In genomic region chr6:40753939-40754448, GRCh38 we compare ENCODE assay signal across 2 cellular contexts.
A peak's percentile ranks its signal among the peaks of the same experiment; 100 is the strongest.
TF ChIP-seq lines count a peak whose summit lies in the region.

No MANE protein-coding gene starts in this region.

TF ChIP-seq in HepG2, 621 proteins besides CTCF, POLR2A, EP300 and RAD21 (continued from another document):
- TF ChIP-seq ZFAT (CRISPR knock-in tag; conservative IDR thresholded peaks at IDR 0.05) (no peak), CBX5 (CRISPR knock-in tag; IDR thresholded peaks at IDR 0.05; ENCODE audit: borderline replicate concordance) (no peak), ESRRA (CRISPR knock-in tag; IDR thresholded peaks at IDR 0.05; ENCODE audit: low read depth) (no peak), ZNF225 (CRISPR knock-in tag; IDR thresholded peaks at IDR 0.05) (no peak), SIX4 (CRISPR knock-in tag; IDR thresholded peaks at IDR 0.05) (no peak), MAFK (conservative IDR thresholded peaks at IDR 0.05 in 1 of 2, IDR thresholded peaks at IDR 0.05 in 1 of 2; ENCODE audit: low read length in 2 of 2) (peak; percentile 77 to 83), GATA4 (IDR thresholded peaks at IDR 0.05; ENCODE audit: borderline replicate concordance, low read depth) (no peak), CREB1 (IDR thresholded peaks at IDR 0.05) (peak; percentile 86), CREB1 (CRISPR knock-in tag; IDR thresholded peaks at IDR 0.05) (no peak), MAFF (IDR thresholded peaks at IDR 0.05; ENCODE audit: low read depth, low read length) (peak; percentile 77)
- TF ChIP-seq, protein P1, sequence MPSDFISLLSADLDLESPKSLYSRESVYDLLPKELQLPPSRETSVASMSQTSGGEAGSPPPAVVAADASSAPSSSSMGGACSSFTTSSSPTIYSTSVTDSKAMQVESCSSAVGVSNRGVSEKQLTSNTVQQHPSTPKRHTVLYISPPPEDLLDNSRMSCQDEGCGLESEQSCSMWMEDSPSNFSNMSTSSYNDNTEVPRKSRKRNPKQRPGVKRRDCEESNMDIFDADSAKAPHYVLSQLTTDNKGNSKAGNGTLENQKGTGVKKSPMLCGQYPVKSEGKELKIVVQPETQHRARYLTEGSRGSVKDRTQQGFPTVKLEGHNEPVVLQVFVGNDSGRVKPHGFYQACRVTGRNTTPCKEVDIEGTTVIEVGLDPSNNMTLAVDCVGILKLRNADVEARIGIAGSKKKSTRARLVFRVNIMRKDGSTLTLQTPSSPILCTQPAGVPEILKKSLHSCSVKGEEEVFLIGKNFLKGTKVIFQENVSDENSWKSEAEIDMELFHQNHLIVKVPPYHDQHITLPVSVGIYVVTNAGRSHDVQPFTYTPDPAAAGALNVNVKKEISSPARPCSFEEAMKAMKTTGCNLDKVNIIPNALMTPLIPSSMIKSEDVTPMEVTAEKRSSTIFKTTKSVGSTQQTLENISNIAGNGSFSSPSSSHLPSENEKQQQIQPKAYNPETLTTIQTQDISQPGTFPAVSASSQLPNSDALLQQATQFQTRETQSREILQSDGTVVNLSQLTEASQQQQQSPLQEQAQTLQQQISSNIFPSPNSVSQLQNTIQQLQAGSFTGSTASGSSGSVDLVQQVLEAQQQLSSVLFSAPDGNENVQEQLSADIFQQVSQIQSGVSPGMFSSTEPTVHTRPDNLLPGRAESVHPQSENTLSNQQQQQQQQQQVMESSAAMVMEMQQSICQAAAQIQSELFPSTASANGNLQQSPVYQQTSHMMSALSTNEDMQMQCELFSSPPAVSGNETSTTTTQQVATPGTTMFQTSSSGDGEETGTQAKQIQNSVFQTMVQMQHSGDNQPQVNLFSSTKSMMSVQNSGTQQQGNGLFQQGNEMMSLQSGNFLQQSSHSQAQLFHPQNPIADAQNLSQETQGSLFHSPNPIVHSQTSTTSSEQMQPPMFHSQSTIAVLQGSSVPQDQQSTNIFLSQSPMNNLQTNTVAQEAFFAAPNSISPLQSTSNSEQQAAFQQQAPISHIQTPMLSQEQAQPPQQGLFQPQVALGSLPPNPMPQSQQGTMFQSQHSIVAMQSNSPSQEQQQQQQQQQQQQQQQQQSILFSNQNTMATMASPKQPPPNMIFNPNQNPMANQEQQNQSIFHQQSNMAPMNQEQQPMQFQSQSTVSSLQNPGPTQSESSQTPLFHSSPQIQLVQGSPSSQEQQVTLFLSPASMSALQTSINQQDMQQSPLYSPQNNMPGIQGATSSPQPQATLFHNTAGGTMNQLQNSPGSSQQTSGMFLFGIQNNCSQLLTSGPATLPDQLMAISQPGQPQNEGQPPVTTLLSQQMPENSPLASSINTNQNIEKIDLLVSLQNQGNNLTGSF (CRISPR knock-in tag; IDR thresholded peaks at IDR 0.05) = no peak
TF ChIP-seq in HepG2: peak in this region for 3.

TF ChIP-seq in K562, 482 proteins besides CTCF, POLR2A, EP300 and RAD21:
- TF ChIP-seq ZNF140 (CRISPR knock-in tag; IDR thresholded peaks at IDR 0.05) (no peak), HMG20A (CRISPR knock-in tag; conservative IDR thresholded peaks at IDR 0.05) (no peak), TCF7 (IDR thresholded peaks at IDR 0.05; ENCODE audit: borderline replicate concordance) (no peak), ATF1 (CRISPR knock-in tag; IDR thresholded peaks at IDR 0.05) (no peak), ATF1 (tag; IDR thresholded peaks at IDR 0.05) (no peak), HES1 (IDR thresholded peaks at IDR 0.05; ENCODE audit: low read depth) (no peak), MAFG (tag; conservative IDR thresholded peaks at IDR 0.05) (peak; percentile 57), FOXP1 (CRISPR knock-in tag; IDR thresholded peaks at IDR 0.05) (no peak), ZNF316 (IDR thresholded peaks at IDR 0.05) (peak; percentile 66), RBM39 (optimal IDR thresholded peaks at IDR 0.05; ENCODE audit: low read depth, low read length) (no peak), HDAC2 (IDR thresholded peaks at IDR 0.05) (no peak), TSC22D4 (tag; IDR thresholded peaks at IDR 0.05) (no peak), ZNF830 (CRISPR knock-in tag; IDR thresholded peaks at IDR 0.05) (no peak), MTA3 (IDR thresholded peaks at IDR 0.05; ENCODE audit: borderline replicate concordance) (no peak), ZNF75A (CRISPR knock-in tag; IDR thresholded peaks at IDR 0.05) (no peak), POLR2AphosphoS5 (IDR thresholded peaks at IDR 0.05; ENCODE audit: control insufficient read depth, insufficient read depth, low read depth, low read length) (no peak), EZH2 (IDR thresholded peaks at IDR 0.05; ENCODE audit: borderline replicate concordance, low read depth, low read length) (no peak), PHB (CRISPR knock-in tag; IDR thresholded peaks at IDR 0.05) (no peak), ZNF551 (CRISPR knock-in tag; IDR thresholded peaks at IDR 0.05) (no peak), C11orf30 (IDR thresholded peaks at IDR 0.05; ENCODE audit: low read depth) (peak; percentile 42; the same call in 1 of the 2 replicates), RBFOX2 (IDR thresholded peaks at IDR 0.05; ENCODE audit: low read depth, low read length) (no peak), NBN (IDR thresholded peaks at IDR 0.05; ENCODE audit: low read depth) (no peak)
- TF ChIP-seq, protein P2, sequence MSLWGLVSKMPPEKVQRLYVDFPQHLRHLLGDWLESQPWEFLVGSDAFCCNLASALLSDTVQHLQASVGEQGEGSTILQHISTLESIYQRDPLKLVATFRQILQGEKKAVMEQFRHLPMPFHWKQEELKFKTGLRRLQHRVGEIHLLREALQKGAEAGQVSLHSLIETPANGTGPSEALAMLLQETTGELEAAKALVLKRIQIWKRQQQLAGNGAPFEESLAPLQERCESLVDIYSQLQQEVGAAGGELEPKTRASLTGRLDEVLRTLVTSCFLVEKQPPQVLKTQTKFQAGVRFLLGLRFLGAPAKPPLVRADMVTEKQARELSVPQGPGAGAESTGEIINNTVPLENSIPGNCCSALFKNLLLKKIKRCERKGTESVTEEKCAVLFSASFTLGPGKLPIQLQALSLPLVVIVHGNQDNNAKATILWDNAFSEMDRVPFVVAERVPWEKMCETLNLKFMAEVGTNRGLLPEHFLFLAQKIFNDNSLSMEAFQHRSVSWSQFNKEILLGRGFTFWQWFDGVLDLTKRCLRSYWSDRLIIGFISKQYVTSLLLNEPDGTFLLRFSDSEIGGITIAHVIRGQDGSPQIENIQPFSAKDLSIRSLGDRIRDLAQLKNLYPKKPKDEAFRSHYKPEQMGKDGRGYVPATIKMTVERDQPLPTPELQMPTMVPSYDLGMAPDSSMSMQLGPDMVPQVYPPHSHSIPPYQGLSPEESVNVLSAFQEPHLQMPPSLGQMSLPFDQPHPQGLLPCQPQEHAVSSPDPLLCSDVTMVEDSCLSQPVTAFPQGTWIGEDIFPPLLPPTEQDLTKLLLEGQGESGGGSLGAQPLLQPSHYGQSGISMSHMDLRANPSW (CRISPR knock-in tag; IDR thresholded peaks at IDR 0.05) = no peak
- TF ChIP-seq, protein P3, sequence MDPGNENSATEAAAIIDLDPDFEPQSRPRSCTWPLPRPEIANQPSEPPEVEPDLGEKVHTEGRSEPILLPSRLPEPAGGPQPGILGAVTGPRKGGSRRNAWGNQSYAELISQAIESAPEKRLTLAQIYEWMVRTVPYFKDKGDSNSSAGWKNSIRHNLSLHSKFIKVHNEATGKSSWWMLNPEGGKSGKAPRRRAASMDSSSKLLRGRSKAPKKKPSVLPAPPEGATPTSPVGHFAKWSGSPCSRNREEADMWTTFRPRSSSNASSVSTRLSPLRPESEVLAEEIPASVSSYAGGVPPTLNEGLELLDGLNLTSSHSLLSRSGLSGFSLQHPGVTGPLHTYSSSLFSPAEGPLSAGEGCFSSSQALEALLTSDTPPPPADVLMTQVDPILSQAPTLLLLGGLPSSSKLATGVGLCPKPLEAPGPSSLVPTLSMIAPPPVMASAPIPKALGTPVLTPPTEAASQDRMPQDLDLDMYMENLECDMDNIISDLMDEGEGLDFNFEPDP (CRISPR knock-in tag; IDR thresholded peaks at IDR 0.05) = no peak
- TF ChIP-seq, protein P4, sequence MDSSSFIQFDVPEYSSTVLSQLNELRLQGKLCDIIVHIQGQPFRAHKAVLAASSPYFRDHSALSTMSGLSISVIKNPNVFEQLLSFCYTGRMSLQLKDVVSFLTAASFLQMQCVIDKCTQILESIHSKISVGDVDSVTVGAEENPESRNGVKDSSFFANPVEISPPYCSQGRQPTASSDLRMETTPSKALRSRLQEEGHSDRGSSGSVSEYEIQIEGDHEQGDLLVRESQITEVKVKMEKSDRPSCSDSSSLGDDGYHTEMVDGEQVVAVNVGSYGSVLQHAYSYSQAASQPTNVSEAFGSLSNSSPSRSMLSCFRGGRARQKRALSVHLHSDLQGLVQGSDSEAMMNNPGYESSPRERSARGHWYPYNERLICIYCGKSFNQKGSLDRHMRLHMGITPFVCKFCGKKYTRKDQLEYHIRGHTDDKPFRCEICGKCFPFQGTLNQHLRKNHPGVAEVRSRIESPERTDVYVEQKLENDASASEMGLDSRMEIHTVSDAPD (CRISPR knock-in tag; IDR thresholded peaks at IDR 0.05) = no peak
